In the genomic region with DNA sequence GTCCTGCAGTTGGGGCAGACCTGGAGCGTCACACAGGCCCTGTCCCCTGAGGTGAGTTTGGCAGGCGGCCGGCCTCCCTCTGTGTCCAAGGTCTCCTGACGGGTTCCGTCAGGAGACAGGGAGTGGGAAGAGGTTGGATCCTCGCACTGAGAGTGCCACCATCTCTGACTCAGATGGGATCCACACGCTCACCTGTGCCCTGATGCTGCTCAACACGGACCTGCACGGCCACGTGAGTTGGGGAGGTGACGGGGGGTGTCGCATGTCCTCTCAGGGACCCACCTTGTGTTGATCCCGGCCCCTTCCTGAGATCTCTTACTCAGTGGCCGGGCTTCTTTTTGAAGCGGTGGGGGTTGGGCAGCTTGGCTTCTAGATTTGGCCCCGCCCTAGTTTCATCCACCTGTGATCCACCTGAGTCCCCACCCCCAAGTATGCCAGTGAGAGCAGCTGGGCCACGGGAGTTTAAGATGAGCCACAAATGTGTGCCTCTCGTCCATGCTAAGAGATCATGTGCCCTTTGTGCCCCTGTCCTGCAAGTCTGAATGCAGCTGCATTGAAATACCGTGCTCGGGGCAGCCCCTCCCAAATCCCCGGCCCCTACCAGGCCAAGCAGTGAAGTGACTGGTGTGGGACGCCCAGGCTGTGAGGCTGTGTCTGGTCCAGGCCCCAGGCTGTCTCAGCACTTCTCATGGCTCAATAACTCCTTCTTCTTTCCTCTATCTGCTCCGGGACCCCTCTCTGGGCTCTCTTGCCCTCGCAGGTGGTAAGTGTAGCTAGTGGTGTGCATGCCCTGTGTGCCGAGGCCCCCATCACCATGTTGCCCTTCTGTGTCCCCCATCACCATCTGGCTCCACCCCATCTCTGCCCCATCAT, we compare ENCODE assay signal across 27 cellular contexts. TPM values are rescaled to one million over a fixed set of nuclear protein-coding genes. Genes with fewer than 3 reads are reported as not detected.
"Had no signal": no experiment of that assay in that cellular context is flagged by ENCODE, and none has a peak within 500 bp of the region (broad histone marks: within the 10 kb centered on the region; RNA-seq: fewer than 3 reads in every experiment).

No MANE protein-coding gene starts in this region.

- H3K9me3 Mint-ChIP-seq: activated CD4-positive, alpha-beta T cell treated with anti-CD3 and anti-CD28 coated beads, Interleukin-2, amount 10 ng/mL, durations not matched to agents 24 days and 14 days had no signal

- H3K4me1 ChIP-seq: heart right ventricle, psoas muscle, thyroid gland had no signal

- H3K27me3 Mint-ChIP-seq: stimulated activated naive CD8-positive, alpha-beta T cell treated with anti-CD3 and anti-CD28 coated beads, Interleukin-15, Interleukin-2, amounts not matched to agents 100 ng/mL and 50 ng/mL, for 24 hours had no signal

- H3K4me3 Mint-ChIP-seq: activated CD4-positive, alpha-beta T cell treated with anti-CD3 and anti-CD28 coated beads, Interleukin-2, amount 10 ng/mL, durations not matched to agents 24 days and 14 days; activated CD8-positive, alpha-beta T cell treated with anti-CD3 and anti-CD28 coated beads for 36 hours; activated naive CD8-positive, alpha-beta T cell; activated T-cell treated with anti-CD3 and anti-CD28 coated beads, Interleukin-2, amount 50 U/mL, for 24 hours; activated T-helper 17 cell treated with anti-CD3 and anti-CD28 coated beads, Interleukin-2, amount 50 U/mL, for 72 hours; dendritic cell treated with granulocyte-macrophage colony-stimulating factor and Interleukin-4, amounts not matched to agents 40 ng/mL and 50 ng/mL, for 4 days; naive thymus-derived CD4-positive, alpha-beta T cell; stimulated activated naive CD8-positive, alpha-beta T cell treated with anti-CD3 and anti-CD28 coated beads, Interleukin-15, Interleukin-2, amounts not matched to agents 100 ng/mL and 50 ng/mL, for 24 hours had no signal

- H3K27ac Mint-ChIP-seq: activated CD4-positive, alpha-beta T cell treated with anti-CD3 and anti-CD28 coated beads, Interleukin-2, amount 10 ng/mL, durations not matched to agents 24 days and 14 days; activated CD8-positive, alpha-beta T cell treated with anti-CD3 and anti-CD28 coated beads for 36 hours; activated naive CD8-positive, alpha-beta T cell; activated T-cell treated with anti-CD3 and anti-CD28 coated beads, Interleukin-2, amount 50 U/mL, for 24 hours; activated T-helper 17 cell treated with anti-CD3 and anti-CD28 coated beads, Interleukin-2, amount 50 U/mL, for 72 hours; dendritic cell treated with granulocyte-macrophage colony-stimulating factor and Interleukin-4, amounts not matched to agents 40 ng/mL and 50 ng/mL, for 4 days; naive thymus-derived CD4-positive, alpha-beta T cell; stimulated activated naive CD8-positive, alpha-beta T cell treated with anti-CD3 and anti-CD28 coated beads, Interleukin-15, Interleukin-2, amounts not matched to agents 100 ng/mL and 50 ng/mL, for 24 hours had no signal

- H3K27ac ChIP-seq: heart right ventricle, ovary, psoas muscle, thyroid gland had no signal

- ATAC-seq: activated CD8-positive, alpha-beta T cell treated with anti-CD3 and anti-CD28 coated beads for 36 hours; activated T-helper 17 cell treated with anti-CD3 and anti-CD28 coated beads, Interleukin-2, amount 50 U/mL, for 72 hours; heart right ventricle; naive thymus-derived CD4-positive, alpha-beta T cell; psoas muscle; right cardiac atrium had no signal

- H3K4me3 ChIP-seq: heart right ventricle, lung, ovary, psoas muscle, thyroid gland had no signal

- H3K36me3 ChIP-seq: heart right ventricle, ovary, thyroid gland had no signal

- H3K27me3 ChIP-seq: ovary, thyroid gland had no signal

- H3K4me1 Mint-ChIP-seq: activated CD4-positive, alpha-beta T cell treated with anti-CD3 and anti-CD28 coated beads, Interleukin-2, amount 10 ng/mL, durations not matched to agents 24 days and 14 days; activated T-helper 17 cell treated with anti-CD3 and anti-CD28 coated beads, Interleukin-2, amount 50 U/mL, for 72 hours had no signal

- DNase-seq: activated CD4-positive, alpha-beta T cell treated with anti-CD3 and anti-CD28 coated beads, Interleukin-2, amount 10 ng/mL, durations not matched to agents 24 days and 14 days; activated CD4-positive, CD25-positive, alpha-beta regulatory T cell; activated CD8-positive, alpha-beta T cell treated with anti-CD3 and anti-CD28 coated beads for 36 hours; activated naive CD4-positive, alpha-beta T cell; activated T-cell treated with anti-CD3 and anti-CD28 coated beads, Interleukin-2, amount 50 U/mL, for 24 hours; amygdala; caudate nucleus; effector CD4-positive, alpha-beta T cell; heart right ventricle; islet precursor cell; naive thymus-derived CD4-positive, alpha-beta T cell; right cardiac atrium; stimulated activated CD4-positive, alpha-beta T cell treated with anti-CD3 and anti-CD28 coated beads, Interleukin-12 subunit alpha, Interleukin-12 subunit beta, amount 100 ng/mL, for 4 hours; stimulated activated CD4-positive, alpha-beta T cell treated with anti-CD3 and anti-CD28 coated beads, Interleukin-4, amount 100 ng/mL, for 4 hours; substantia nigra; T-helper 9 cell; thyroid gland had no signal

RNA-seq across cellular contexts. Expression of a gene that starts 27.2 kb away (rescaled TPM):
- total RNA-seq: activated CD4-positive, alpha-beta T cell treated with anti-CD3 and anti-CD28 coated beads, Interleukin-2, amount 10 ng/mL, durations not matched to agents 24 days and 14 days; activated T-helper 17 cell treated with anti-CD3 and anti-CD28 coated beads, Interleukin-2, amount 50 U/mL, for 72 hours; epithelial cell of proximal tubule; fibroblast of villous mesenchyme; T-helper 1 cell treated with Interleukin-12 subunit alpha and Interleukin-12 subunit beta and Interleukin-4 antibody, amounts not matched to agents 30 ng/mL and 1 ng/mL, for 36 hours had no signal
- polyA plus RNA-seq: naive thymus-derived CD4-positive, alpha-beta T cell had no signal
